1 cellular context compared by ENCODE assay signal in the genomic region with DNA sequence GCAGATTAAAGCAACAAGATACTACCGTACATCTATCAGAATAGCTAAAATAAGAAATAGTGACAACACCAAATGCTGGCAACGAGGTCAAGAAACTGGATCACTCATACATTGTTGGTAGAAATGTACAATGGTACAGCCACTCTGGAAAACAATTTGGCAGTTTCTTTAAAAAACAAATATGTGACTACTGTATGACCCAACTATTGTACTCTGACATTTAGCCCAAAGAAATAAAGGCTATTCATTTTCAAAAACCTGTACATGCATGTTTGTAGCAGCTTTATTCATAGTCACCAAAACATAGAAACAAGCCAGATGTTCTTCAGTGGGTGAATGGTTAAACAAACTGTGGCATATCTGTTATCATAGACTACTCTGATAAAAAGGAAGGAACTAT.
A peak's percentile ranks its signal among the peaks of the same experiment; 100 is the strongest.
TF ChIP-seq lines count a peak whose summit lies in the region.

No MANE protein-coding gene starts in this region.

TF ChIP-seq in K562, 482 proteins besides CTCF, POLR2A, EP300 and RAD21:
- TF ChIP-seq, protein P1, sequence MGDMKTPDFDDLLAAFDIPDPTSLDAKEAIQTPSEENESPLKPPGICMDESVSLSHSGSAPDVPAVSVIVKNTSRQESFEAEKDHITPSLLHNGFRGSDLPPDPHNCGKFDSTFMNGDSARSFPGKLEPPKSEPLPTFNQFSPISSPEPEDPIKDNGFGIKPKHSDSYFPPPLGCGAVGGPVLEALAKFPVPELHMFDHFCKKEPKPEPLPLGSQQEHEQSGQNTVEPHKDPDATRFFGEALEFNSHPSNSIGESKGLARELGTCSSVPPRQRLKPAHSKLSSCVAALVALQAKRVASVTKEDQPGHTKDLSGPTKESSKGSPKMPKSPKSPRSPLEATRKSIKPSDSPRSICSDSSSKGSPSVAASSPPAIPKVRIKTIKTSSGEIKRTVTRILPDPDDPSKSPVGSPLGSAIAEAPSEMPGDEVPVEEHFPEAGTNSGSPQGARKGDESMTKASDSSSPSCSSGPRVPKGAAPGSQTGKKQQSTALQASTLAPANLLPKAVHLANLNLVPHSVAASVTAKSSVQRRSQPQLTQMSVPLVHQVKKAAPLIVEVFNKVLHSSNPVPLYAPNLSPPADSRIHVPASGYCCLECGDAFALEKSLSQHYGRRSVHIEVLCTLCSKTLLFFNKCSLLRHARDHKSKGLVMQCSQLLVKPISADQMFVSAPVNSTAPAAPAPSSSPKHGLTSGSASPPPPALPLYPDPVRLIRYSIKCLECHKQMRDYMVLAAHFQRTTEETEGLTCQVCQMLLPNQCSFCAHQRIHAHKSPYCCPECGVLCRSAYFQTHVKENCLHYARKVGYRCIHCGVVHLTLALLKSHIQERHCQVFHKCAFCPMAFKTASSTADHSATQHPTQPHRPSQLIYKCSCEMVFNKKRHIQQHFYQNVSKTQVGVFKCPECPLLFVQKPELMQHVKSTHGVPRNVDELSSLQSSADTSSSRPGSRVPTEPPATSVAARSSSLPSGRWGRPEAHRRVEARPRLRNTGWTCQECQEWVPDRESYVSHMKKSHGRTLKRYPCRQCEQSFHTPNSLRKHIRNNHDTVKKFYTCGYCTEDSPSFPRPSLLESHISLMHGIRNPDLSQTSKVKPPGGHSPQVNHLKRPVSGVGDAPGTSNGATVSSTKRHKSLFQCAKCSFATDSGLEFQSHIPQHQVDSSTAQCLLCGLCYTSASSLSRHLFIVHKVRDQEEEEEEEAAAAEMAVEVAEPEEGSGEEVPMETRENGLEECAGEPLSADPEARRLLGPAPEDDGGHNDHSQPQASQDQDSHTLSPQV (IDR thresholded peaks at IDR 0.05): 0 out of 2 replicates have a peak, but pooled peaks have one; percentile 21
- TF ChIP-seq CBFA2T3 (IDR thresholded peaks at IDR 0.05): 0 out of 2 replicates have a peak, but pooled peaks have one; percentile 3
- TF ChIP-seq SRSF1 (IDR thresholded peaks at IDR 0.05; ENCODE audit: low read depth, low read length): no peak
- TF ChIP-seq ELF1 (tag; IDR thresholded peaks at IDR 0.05): no peak
